In genomic region chr10:101022967-101023705, GRCh38 we compare ENCODE assay signal across 26 cellular contexts.
"Had no signal": no experiment of that assay in that cellular context is flagged by ENCODE, and none has a peak within 500 bp of the region (broad histone marks: within the 10 kb centered on the region; RNA-seq: fewer than 3 reads in every experiment).

No MANE protein-coding gene starts in this region.

- H3K27me3 ChIP-seq: brain microvascular endothelial cell had no signal

- H3K27ac ChIP-seq: brain microvascular endothelial cell, colonic mucosa, epithelial cell of prostate, esophagus squamous epithelium, gastroesophageal sphincter, WERI-Rb-1 had no signal

- H3K4me3 ChIP-seq: colonic mucosa, esophagus squamous epithelium, gastroesophageal sphincter had no signal

- H3K4me1 ChIP-seq: colonic mucosa had no signal

- H3K36me3 ChIP-seq: brain microvascular endothelial cell, colonic mucosa, esophagus squamous epithelium, gastroesophageal sphincter, WERI-Rb-1 had no signal

- DNase-seq: activated CD4-positive, alpha-beta T cell treated with anti-CD3 and anti-CD28 coated beads for 48 hours; activated CD4-positive, alpha-beta T cell treated with anti-CD3 and anti-CD28 coated beads, Interleukin-2, amount 50 U/mL, for 1 hour; activated CD4-positive, alpha-beta T cell treated with anti-CD3 and anti-CD28 coated beads, Interleukin-2, amount 50 U/mL, for 48 hours; activated CD4-positive, CD25-positive, alpha-beta regulatory T cell; activated CD8-positive, alpha-beta memory T cell treated with anti-CD3 and anti-CD28 coated beads for 24 hours; activated CD8-positive, alpha-beta T cell treated with anti-CD3 and anti-CD28 coated beads for 36 hours; activated effector memory CD4-positive, alpha-beta T cell treated with Interleukin-2 at 50 U/mL for 16 hours; activated gamma-delta T cell treated with Interleukin-2 at 50 U/mL for 16 hours; activated naive CD4-positive, alpha-beta T cell treated with anti-CD3 and anti-CD28 coated beads, Interleukin-2, amount 50 U/mL, for 16 hours; activated naive CD4-positive, alpha-beta T cell treated with Interleukin-2 at 50 U/mL for 16 hours; activated T-cell treated with anti-CD3 and anti-CD28 coated beads, Interleukin-2, amount 50 U/mL, for 4 hours; amniotic stem cell; anterior cingulate cortex; brain microvascular endothelial cell; caudate nucleus; colonic mucosa; effector CD8-positive, alpha-beta T cell; esophagus squamous epithelium; foreskin melanocyte; T-helper 1 cell; T-helper 17 cell; T1000; WERI-Rb-1 had no signal

- H3K9me3 ChIP-seq: colonic mucosa, esophagus squamous epithelium, gastroesophageal sphincter had no signal

- ATAC-seq: activated CD8-positive, alpha-beta T cell treated with anti-CD3 and anti-CD28 coated beads for 36 hours; activated T-cell treated with anti-CD3 and anti-CD28 coated beads, Interleukin-2, amount 50 U/mL, for 4 hours; activated T-helper 17 cell treated with anti-CD3 and anti-CD28 coated beads, Interleukin-2, amount 50 U/mL, for 72 hours; gastroesophageal sphincter; T-helper 17 cell had no signal
